12 cellular contexts compared by ENCODE assay signal in the genomic region with DNA sequence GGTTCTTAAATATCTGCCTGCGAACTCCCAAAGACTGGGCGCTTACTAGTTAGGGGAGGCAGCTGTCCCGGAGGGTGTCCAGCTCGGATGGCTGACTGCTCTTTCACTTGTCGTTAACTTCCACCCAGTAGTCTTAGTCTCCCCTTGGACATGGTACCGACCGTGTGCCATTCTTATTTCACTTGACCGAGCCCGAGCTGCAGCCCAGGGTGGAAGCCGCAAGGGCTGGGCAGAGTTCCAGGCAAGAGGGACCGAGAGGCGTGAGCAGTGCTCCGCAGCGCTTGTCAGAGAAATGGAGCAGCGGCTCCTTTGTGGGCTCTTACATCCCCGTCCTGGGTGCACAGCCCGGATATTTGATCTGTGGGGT. TPM values are rescaled to one million over a fixed set of nuclear protein-coding genes. Genes with fewer than 3 reads are reported as not detected.
DNase-seq lines count a peak whose midpoint lies in the region; FAIRE-seq and TF ChIP-seq lines count a peak whose summit lies in the region.
"Had no signal": no experiment of that assay in that cellular context is flagged by ENCODE, and none has a peak within 500 bp of the region (broad histone marks: within the 10 kb centered on the region; RNA-seq: fewer than 3 reads in every experiment).

No MANE protein-coding gene starts in this region.

- H3K56ac ChIP-seq in H1 (replicated peaks; ENCODE audit: insufficient read length, low read depth, low read length) (no peak overlapping the region), mesendoderm (ENCODE audit: low read length) (peak overlapping the region; percentile 25)

- POLR2A ChIA-PET in H1 (lab: Charles Lee; ENCODE audit: partially characterized antibody): no interaction called here

- H3K27me3 ChIP-seq in H1 (replicated peaks in 1 of 4; ENCODE audit: control insufficient read depth in 3 of 4, extremely low read depth in 1 of 4, insufficient read depth in 3 of 4, low read length in 3 of 4) (peaks cover 33 to 87% (median 63%) of the 10 kb centered on the region in 4 experiments), mesendoderm (ENCODE audit: insufficient read depth, low read length, poor library complexity) (peaks cover 2% of the 10 kb centered on the region)

- no peaks in the 10 kb centered on the region for H3K9me3 ChIP-seq in H1 (ENCODE audit: insufficient read depth in 2 of 2, low read depth in 1 of 2, low read length in 1 of 2)

- H3K4ac ChIP-seq in H1 (replicated peaks; ENCODE audit: insufficient read length, low read depth, low read length): no peak overlapping the region
- no peak overlapping the region for H3K4ac ChIP-seq in mesendoderm (ENCODE audit: low read depth, low read length)

- no peak overlapping the region for H3K23ac ChIP-seq in H1 (ENCODE audit: insufficient read length)
- H3K23ac ChIP-seq in mesendoderm (ENCODE audit: low read length): no peak overlapping the region

- no peak overlapping the region for H2BK12ac ChIP-seq in H1 (ENCODE audit: low read depth, low read length)

- H3K4me3 ChIP-seq in H1 (ENCODE audit: extremely low read depth in 1 of 4, insufficient read depth in 2 of 4, low read depth in 3 of 4, low read length in 4 of 4) (peak overlapping the region; percentile 37 to 65 (median 40); a peak in 6 of 8 replicates), mesendoderm (ENCODE audit: low read length) (peak overlapping the region; percentile 3)

- H4K91ac ChIP-seq in H1 (replicated peaks; ENCODE audit: insufficient read length, low read length): no peak overlapping the region

- H3K27ac Mint-ChIP-seq in type B pancreatic cell: no peak overlapping the region
- H3K27ac Mint-ChIP-seq: T-cell had no signal

- no peak overlapping the region for H3K18ac ChIP-seq in H1 (ENCODE audit: extremely low read depth, low read length)
- no peak overlapping the region for H3K18ac ChIP-seq in mesendoderm (ENCODE audit: low read length)

- H2BK20ac ChIP-seq in H1 (ENCODE audit: low read length): no peak overlapping the region

- no peak for TF ChIP-seq CTCF in H1 (IDR thresholded peaks at IDR 0.05; ENCODE audit: control extremely low read depth in 1 of 3, insufficient read depth in 1 of 3, low read depth in 1 of 3, low read length in 3 of 3)
- TF ChIP-seq CTCF in type B pancreatic cell (conservative IDR thresholded peaks at IDR 0.05): no peak

- WGBS in H1 (ENCODE audit: extremely low coverage in 1 of 2, insufficient coverage in 1 of 2, insufficient read length in 1 of 2, insufficient replicate concordance in 2 of 2, low coverage in 1 of 2, low lambda C conversion rate in 2 of 2, missing lambda C conversion rate in 1 of 2), 2 experiments: 0% methylated on average over 2 of the region's 17 CpGs; no CpG with 5 or more reads in 1 of the 2 experiments
- WGBS in mesendoderm (ENCODE audit: extremely low coverage, insufficient coverage, low lambda C conversion rate): no CpG with 5 or more reads among the region's 17 CpGs

- H3K27me3 Mint-ChIP-seq in type B pancreatic cell: peaks cover 75% of the 10 kb centered on the region

- no peak overlapping the region for H2BK15ac ChIP-seq in H1 (ENCODE audit: low read length)
- H2BK15ac ChIP-seq in mesendoderm (replicated peaks; ENCODE audit: low read depth): no peak overlapping the region

- H2AFZ ChIP-seq in H1 (ENCODE audit: low read length): peak overlapping the region; percentile 51; the same call in 1 of the 2 replicates

- peak; percentile 7 for DNase-seq in NCI-H748 (lab: John Stamatoyannopoulos, UW; ENCODE audit: unreplicated experiment)
- no peak for DNase-seq in NCI-H748 treated with DMSO at 0.1 percent for 48 hours (lab: John Stamatoyannopoulos, UW)
- DNase-seq in H1 (ENCODE audit: low read depth in 1 of 2, low spot score in 2 of 2): no peak
- peak; percentile 48 for DNase-seq in mesendoderm
- no peak for DNase-seq in type B pancreatic cell (ENCODE audit: extremely low spot score, unreplicated experiment)
- DNase-seq in COR-L47 (lab: John Stamatoyannopoulos, UW): no peak
- no peak for DNase-seq in NCI-H187 treated with DMSO at 0.1 percent for 48 hours (lab: John Stamatoyannopoulos, UW)
- no peak for DNase-seq in dedifferentiated amniotic fluid mesenchymal stem cell (ENCODE audit: extremely low spot score)
- DNase-seq: NCI-H69, T-cell had no signal

- FAIRE-seq in H1 (lab: Jason Lieb, UNC): no peak

- CTCF ChIA-PET in H1 (lab: Charles Lee; ENCODE audit: partially characterized antibody): interaction anchor here (1.1 kb wide), 1 partner anchor 334 kb away, joined by 3 read pairs; no protein-coding TSS in a partner anchor

- no peak overlapping the region for H3K27ac ChIP-seq in H1 (ENCODE audit: low read depth, low read length)
- no peak overlapping the region for H3K27ac ChIP-seq in mesendoderm (ENCODE audit: low read depth, low read length)

- H2AK5ac ChIP-seq in H1 (ENCODE audit: low read depth, low read length) (no peak overlapping the region), mesendoderm (ENCODE audit: low read length) (no peak overlapping the region)

- no peaks in the 10 kb centered on the region for H3K79me2 ChIP-seq in H1 (ENCODE audit: control insufficient read depth in 1 of 2, insufficient read depth in 2 of 2, low read length in 2 of 2)
- H3K79me2 ChIP-seq in mesendoderm (ENCODE audit: control insufficient read depth, insufficient read depth, low read length): no peaks in the 10 kb centered on the region

- no peak for TF ChIP-seq EP300 in H1 (IDR thresholded peaks at IDR 0.05; ENCODE audit: borderline replicate concordance in 1 of 2, low read depth in 2 of 2, low read length in 2 of 2)

- H2BK5ac ChIP-seq in H1 (ENCODE audit: low read depth, low read length): no peak overlapping the region
- H2BK5ac ChIP-seq in mesendoderm (ENCODE audit: low read length): no peak overlapping the region

- no peaks in the 10 kb centered on the region for H3K4me1 Mint-ChIP-seq in type B pancreatic cell (ENCODE audit: unreplicated experiment)

- H3K4me3 Mint-ChIP-seq in type B pancreatic cell: peak overlapping the region; percentile 80
- H3K4me3 Mint-ChIP-seq: T-cell had no signal

- H3K79me1 ChIP-seq in H1 (ENCODE audit: low read depth, low read length) (no peaks in the 10 kb centered on the region), mesendoderm (ENCODE audit: low read length) (no peaks in the 10 kb centered on the region)

- no peak for TF ChIP-seq RAD21 in H1 (IDR thresholded peaks at IDR 0.05 in 1 of 2, conservative IDR thresholded peaks at IDR 0.05 in 1 of 2; ENCODE audit: low read depth in 2 of 2, low read length in 2 of 2)

- H4K20me1 ChIP-seq in H1 (replicated peaks in 1 of 2; ENCODE audit: control insufficient read depth in 1 of 2, insufficient read depth in 2 of 2, low read length in 2 of 2): peaks cover 0 to 2% of the 10 kb centered on the region in 2 experiments

- no peaks in the 10 kb centered on the region for H3K36me3 Mint-ChIP-seq in type B pancreatic cell
- H3K36me3 Mint-ChIP-seq: T-cell had no signal

- H3K36me3 ChIP-seq in H1 (ENCODE audit: control insufficient read depth in 2 of 4, insufficient read depth in 4 of 4, low read length in 3 of 4): no peaks in the 10 kb centered on the region
- no peaks in the 10 kb centered on the region for H3K36me3 ChIP-seq in mesendoderm (ENCODE audit: control insufficient read depth, insufficient read depth, low read length)

- H3K9me3 Mint-ChIP-seq in type B pancreatic cell: peaks cover 3% of the 10 kb centered on the region
- H3K9me3 Mint-ChIP-seq: T-cell had no signal

- H2BK120ac ChIP-seq in H1 (replicated peaks; ENCODE audit: low read depth, low read length) (no peak overlapping the region), mesendoderm (ENCODE audit: low read depth, low read length) (no peak overlapping the region)

- peaks cover 13% of the 10 kb centered on the region; the same call in 1 of the 2 replicates for H3K23me2 ChIP-seq in H1 (ENCODE audit: low read depth, low read length)

- H3K4me2 ChIP-seq in H1 (ENCODE audit: insufficient read depth in 1 of 2, low read depth in 2 of 2, low read length in 2 of 2) (peak overlapping the region; percentile 80 to 89), mesendoderm (ENCODE audit: low read length) (peak overlapping the region; percentile 9)

- H3K4me1 ChIP-seq in H1 (replicated peaks in 1 of 4; ENCODE audit: control insufficient read depth in 3 of 4, insufficient read depth in 4 of 4, low read length in 3 of 4) (peaks cover 0 to 8% (median 3%) of the 10 kb centered on the region in 4 experiments; a peak in 4 of 7 replicates), mesendoderm (ENCODE audit: control insufficient read depth, low read depth, low read length) (no peaks in the 10 kb centered on the region)

- no peak for TF ChIP-seq POLR2A in H1 (IDR thresholded peaks at IDR 0.05; ENCODE audit: control extremely low read depth in 1 of 2, low read depth in 2 of 2, low read length in 2 of 2)

- no peak overlapping the region for H3K9ac ChIP-seq in H1 (replicated peaks in 1 of 4; ENCODE audit: extremely low read depth in 1 of 4, low read depth in 3 of 4, low read length in 3 of 4)
- peak overlapping the region; percentile 18 for H3K9ac ChIP-seq in mesendoderm (ENCODE audit: low read length)

- no peak overlapping the region for H4K5ac ChIP-seq in H1 (ENCODE audit: insufficient read length, low read depth, low read length)
- no peak overlapping the region for H4K5ac ChIP-seq in mesendoderm (ENCODE audit: low read length)

- H3K14ac ChIP-seq in H1 (ENCODE audit: insufficient read length): no peak overlapping the region

- H4K8ac ChIP-seq in H1 (ENCODE audit: extremely low read depth, insufficient read depth, low read length) (no peak overlapping the region), mesendoderm (ENCODE audit: low read depth, low read length) (no peak overlapping the region)

TF ChIP-seq in H1, 55 proteins besides CTCF, POLR2A, EP300 and RAD21 (continues in another document):
- peak; percentile 19 for TF ChIP-seq CTBP2 (IDR thresholded peaks at IDR 0.05; ENCODE audit: borderline replicate concordance, insufficient read depth, insufficient read length, low read length)

RNA-seq across cellular contexts. Expression of a gene that starts 0.3 kb away (rescaled TPM):
- total RNA-seq in H1 (2021; fragmentation: NEBNext Ultra II Directional; extraction: Animal tissue kit (Norgen Biotek cat#: 25700)): 0.33 and 0.39 TPM in 2 replicates
- 0.14 and 0.16 TPM in 2 replicates for polyA plus RNA-seq in H1 (2011; rRNA removed)
- 0.14 TPM for polyA plus RNA-seq in H1 (2011; cell fraction: cytosol; rRNA removed)
- polyA plus RNA-seq in H1 (2011; cell fraction: nucleus; rRNA removed): 0.17 TPM
- 0.18 to 0.30 TPM (median 0.26 TPM) in 4 replicates for polyA plus RNA-seq in H1 (2012, experiment 1 of 2)
- 0.03 TPM for polyA plus RNA-seq in H1 (2012, experiment 2 of 2)
- polyA plus RNA-seq in H1 (2013, experiment 1 of 2): 0.22 TPM
- polyA plus RNA-seq in H1 (2013, experiment 2 of 2): 0.13 TPM
- polyA minus RNA-seq in H1 (2011; rRNA and poly(A)+ RNA removed): 0.29 and 0.35 TPM in 2 replicates
- polyA minus RNA-seq in H1 (2011; cell fraction: cytosol; rRNA and poly(A)+ RNA removed): 0.15 TPM
- polyA minus RNA-seq in H1 (2011; cell fraction: nucleus; rRNA and poly(A)+ RNA removed): 0.60 TPM
- polyA plus RNA-seq in mesendoderm (2013, experiment 1 of 2): 2.2 TPM
- polyA plus RNA-seq in mesendoderm (2013, experiment 2 of 2): 2.0 TPM
- 4.9 and 5.4 TPM in 2 replicates for total RNA-seq in type B pancreatic cell (ENCODE audit: low replicate concordance)
- total RNA-seq: A172, fibroblast of villous mesenchyme, T-cell had no signal

Comparison
In these comparisons a context has a peak if more than half of its experiments do, and no peak if none do; other contexts are left out.
1. DNase-seq: peak in NCI-H748 (single experiment) and mesendoderm (single experiment); none in NCI-H748 treated with DMSO at 0.1 percent for 48 hours (single experiment), H1 (0 of 2), type B pancreatic cell (single experiment), COR-L47 (single experiment), NCI-H187 treated with DMSO at 0.1 percent for 48 hours (single experiment) and dedifferentiated amniotic fluid mesenchymal stem cell (single experiment).